ENCODE assay signal across 27 cellular contexts in the genomic region with DNA sequence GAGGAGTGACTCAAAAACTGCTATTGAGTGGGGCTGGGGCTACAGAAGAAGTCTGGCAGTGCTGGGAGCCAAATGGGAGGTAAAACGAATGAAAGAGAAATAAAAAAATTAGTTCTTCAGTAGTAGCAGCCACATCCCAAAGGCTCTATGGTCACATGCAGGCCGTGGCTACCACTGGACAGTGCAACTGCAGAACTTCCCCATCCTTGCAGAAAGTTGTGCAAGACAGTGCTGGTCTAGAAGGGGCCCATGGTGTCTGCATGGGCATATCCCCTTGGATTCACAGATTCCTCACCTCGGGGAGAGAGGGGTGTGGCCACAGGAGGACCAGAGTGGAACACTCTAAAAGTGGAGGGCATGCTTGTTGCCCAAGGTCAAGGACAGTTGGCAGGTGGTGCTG.
"Had no signal": no experiment of that assay in that cellular context is flagged by ENCODE, and none has a peak within 500 bp of the region (broad histone marks: within the 10 kb centered on the region; RNA-seq: fewer than 3 reads in every experiment).

No MANE protein-coding gene starts in this region.

- H3K27me3 Mint-ChIP-seq: activated CD8-positive, alpha-beta T cell treated with anti-CD3 and anti-CD28 coated beads for 36 hours; activated naive CD8-positive, alpha-beta T cell had no signal

- H3K4me3 ChIP-seq: colonic mucosa, dorsolateral prefrontal cortex had no signal

- H3K4me1 ChIP-seq: colonic mucosa had no signal

- H3K9me3 ChIP-seq: colonic mucosa had no signal

- DNase-seq: activated B cell treated with CpG ODN at 0.5 μM for 24 hours; activated CD4-positive, alpha-beta T cell treated with anti-CD3 and anti-CD28 coated beads for 48 hours; activated CD4-positive, alpha-beta T cell treated with anti-CD3 and anti-CD28 coated beads, Interleukin-2, amount 50 U/mL, for 1 hour; activated CD4-positive, alpha-beta T cell treated with anti-CD3 and anti-CD28 coated beads, Interleukin-2, amount 50 U/mL, for 48 hours; activated CD8-positive, alpha-beta memory T cell treated with anti-CD3 and anti-CD28 coated beads for 24 hours; activated CD8-positive, alpha-beta T cell treated with anti-CD3 and anti-CD28 coated beads for 36 hours; activated effector memory CD4-positive, alpha-beta T cell treated with Interleukin-2 at 50 U/mL for 16 hours; activated gamma-delta T cell treated with Interleukin-2 at 50 U/mL for 16 hours; activated naive CD4-positive, alpha-beta T cell treated with anti-CD3 and anti-CD28 coated beads, Interleukin-2, amount 50 U/mL, for 16 hours; activated naive CD4-positive, alpha-beta T cell treated with Interleukin-2 at 50 U/mL for 16 hours; activated T-cell treated with anti-CD3 and anti-CD28 coated beads, Interleukin-2, amount 50 U/mL, for 4 hours; amniotic stem cell; anterior cingulate cortex; caudate nucleus; cerebellar nuclear complex; colonic mucosa; effector memory CD4-positive, alpha-beta T cell; endodermal cell; foreskin fibroblast; T-helper 2 cell had no signal

- H3K27ac Mint-ChIP-seq: activated B cell treated with CpG ODN at 0.5 μM for 24 hours; activated CD8-positive, alpha-beta T cell treated with anti-CD3 and anti-CD28 coated beads for 36 hours; activated naive CD8-positive, alpha-beta T cell; activated T-helper 17 cell treated with anti-CD3 and anti-CD28 coated beads, Interleukin-2, amount 50 U/mL, for 72 hours; dendritic cell treated with granulocyte-macrophage colony-stimulating factor and Interleukin-4, amounts not matched to agents 40 ng/mL and 50 ng/mL, for 4 days; endodermal cell had no signal

- H3K4me1 Mint-ChIP-seq: activated B cell treated with CpG ODN at 0.5 μM for 24 hours; activated T-helper 17 cell treated with anti-CD3 and anti-CD28 coated beads, Interleukin-2, amount 50 U/mL, for 72 hours; endodermal cell had no signal

- H3K27me3 ChIP-seq: colonic mucosa, dorsolateral prefrontal cortex had no signal

- H3K9me3 Mint-ChIP-seq: activated B cell treated with CpG ODN at 0.5 μM for 24 hours; activated T-cell treated with anti-CD3 and anti-CD28 coated beads, Interleukin-2, amount 50 U/mL, for 4 hours; activated T-helper 17 cell treated with anti-CD3 and anti-CD28 coated beads, Interleukin-2, amount 50 U/mL, for 72 hours had no signal

- H3K36me3 Mint-ChIP-seq: activated naive CD8-positive, alpha-beta T cell had no signal

- H3K27ac ChIP-seq: colonic mucosa, dorsolateral prefrontal cortex, VCaP had no signal

- H3K36me3 ChIP-seq: colonic mucosa had no signal

- ATAC-seq: activated CD4-positive, CD25-positive, alpha-beta regulatory T cell treated with anti-CD3 and anti-CD28 coated beads, Interleukin-2, amount 50 U/mL, for 24 hours; activated CD8-positive, alpha-beta T cell treated with anti-CD3 and anti-CD28 coated beads for 36 hours; activated T-cell treated with anti-CD3 and anti-CD28 coated beads, Interleukin-2, amount 50 U/mL, for 4 hours; activated T-helper 17 cell treated with anti-CD3 and anti-CD28 coated beads, Interleukin-2, amount 50 U/mL, for 72 hours; esophagus mucosa had no signal

- H3K4me3 Mint-ChIP-seq: activated B cell treated with CpG ODN at 0.5 μM for 24 hours; activated CD8-positive, alpha-beta T cell treated with anti-CD3 and anti-CD28 coated beads for 36 hours; activated naive CD8-positive, alpha-beta T cell; activated T-cell treated with anti-CD3 and anti-CD28 coated beads, Interleukin-2, amount 50 U/mL, for 4 hours; activated T-helper 17 cell treated with anti-CD3 and anti-CD28 coated beads, Interleukin-2, amount 50 U/mL, for 72 hours; dendritic cell treated with granulocyte-macrophage colony-stimulating factor and Interleukin-4, amounts not matched to agents 40 ng/mL and 50 ng/mL, for 4 days; endodermal cell had no signal
